ENCODE assay signal across 1 cellular context in the genomic region with DNA sequence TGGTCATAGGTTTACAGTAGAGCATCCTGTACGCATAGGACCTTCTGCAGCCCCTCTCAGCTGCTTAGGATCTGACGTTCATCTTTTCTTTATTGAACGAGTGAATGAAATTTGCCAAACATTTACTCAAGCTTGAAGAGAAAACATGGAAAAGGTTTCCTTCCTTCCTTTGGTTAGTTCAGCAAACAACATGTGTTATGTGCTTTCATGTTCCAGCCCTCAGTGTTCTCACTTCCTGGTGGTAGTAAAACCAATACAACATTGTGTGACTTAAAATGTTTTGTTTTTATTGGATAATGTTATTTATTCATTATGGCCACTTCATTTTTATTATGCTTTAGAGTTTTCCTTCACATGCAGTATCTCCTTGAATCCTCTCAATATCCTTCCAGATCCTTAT.
TF ChIP-seq lines count a peak whose summit lies in the region.

No MANE protein-coding gene starts in this region.

TF ChIP-seq in HEK293, 187 proteins besides CTCF, POLR2A, EP300 and RAD21 (continued from another document):
- TF ChIP-seq, protein P1, sequence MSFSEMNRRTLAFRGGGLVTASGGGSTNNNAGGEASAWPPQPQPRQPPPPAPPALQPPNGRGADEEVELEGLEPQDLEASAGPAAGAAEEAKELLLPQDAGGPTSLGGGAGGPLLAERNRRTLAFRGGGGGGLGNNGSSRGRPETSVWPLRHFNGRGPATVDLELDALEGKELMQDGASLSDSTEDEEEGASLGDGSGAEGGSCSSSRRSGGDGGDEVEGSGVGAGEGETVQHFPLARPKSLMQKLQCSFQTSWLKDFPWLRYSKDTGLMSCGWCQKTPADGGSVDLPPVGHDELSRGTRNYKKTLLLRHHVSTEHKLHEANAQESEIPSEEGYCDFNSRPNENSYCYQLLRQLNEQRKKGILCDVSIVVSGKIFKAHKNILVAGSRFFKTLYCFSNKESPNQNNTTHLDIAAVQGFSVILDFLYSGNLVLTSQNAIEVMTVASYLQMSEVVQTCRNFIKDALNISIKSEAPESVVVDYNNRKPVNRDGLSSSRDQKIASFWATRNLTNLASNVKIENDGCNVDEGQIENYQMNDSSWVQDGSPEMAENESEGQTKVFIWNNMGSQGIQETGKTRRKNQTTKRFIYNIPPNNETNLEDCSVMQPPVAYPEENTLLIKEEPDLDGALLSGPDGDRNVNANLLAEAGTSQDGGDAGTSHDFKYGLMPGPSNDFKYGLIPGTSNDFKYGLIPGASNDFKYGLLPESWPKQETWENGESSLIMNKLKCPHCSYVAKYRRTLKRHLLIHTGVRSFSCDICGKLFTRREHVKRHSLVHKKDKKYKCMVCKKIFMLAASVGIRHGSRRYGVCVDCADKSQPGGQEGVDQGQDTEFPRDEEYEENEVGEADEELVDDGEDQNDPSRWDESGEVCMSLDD (tag by site-specific recombination; IDR thresholded peaks at IDR 0.05), result no peak
- TF ChIP-seq, protein P2, sequence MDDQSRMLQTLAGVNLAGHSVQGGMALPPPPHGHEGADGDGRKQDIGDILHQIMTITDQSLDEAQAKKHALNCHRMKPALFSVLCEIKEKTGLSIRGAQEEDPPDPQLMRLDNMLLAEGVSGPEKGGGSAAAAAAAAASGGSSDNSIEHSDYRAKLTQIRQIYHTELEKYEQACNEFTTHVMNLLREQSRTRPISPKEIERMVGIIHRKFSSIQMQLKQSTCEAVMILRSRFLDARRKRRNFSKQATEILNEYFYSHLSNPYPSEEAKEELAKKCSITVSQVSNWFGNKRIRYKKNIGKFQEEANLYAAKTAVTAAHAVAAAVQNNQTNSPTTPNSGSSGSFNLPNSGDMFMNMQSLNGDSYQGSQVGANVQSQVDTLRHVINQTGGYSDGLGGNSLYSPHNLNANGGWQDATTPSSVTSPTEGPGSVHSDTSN (CRISPR knock-in tag; IDR thresholded peaks at IDR 0.05), result no peak
- TF ChIP-seq ZNF544 (tag by site-specific recombination; IDR thresholded peaks at IDR 0.05), result no peak
- TF ChIP-seq, protein P3, sequence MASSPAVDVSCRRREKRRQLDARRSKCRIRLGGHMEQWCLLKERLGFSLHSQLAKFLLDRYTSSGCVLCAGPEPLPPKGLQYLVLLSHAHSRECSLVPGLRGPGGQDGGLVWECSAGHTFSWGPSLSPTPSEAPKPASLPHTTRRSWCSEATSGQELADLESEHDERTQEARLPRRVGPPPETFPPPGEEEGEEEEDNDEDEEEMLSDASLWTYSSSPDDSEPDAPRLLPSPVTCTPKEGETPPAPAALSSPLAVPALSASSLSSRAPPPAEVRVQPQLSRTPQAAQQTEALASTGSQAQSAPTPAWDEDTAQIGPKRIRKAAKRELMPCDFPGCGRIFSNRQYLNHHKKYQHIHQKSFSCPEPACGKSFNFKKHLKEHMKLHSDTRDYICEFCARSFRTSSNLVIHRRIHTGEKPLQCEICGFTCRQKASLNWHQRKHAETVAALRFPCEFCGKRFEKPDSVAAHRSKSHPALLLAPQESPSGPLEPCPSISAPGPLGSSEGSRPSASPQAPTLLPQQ (tag by site-specific recombination; IDR thresholded peaks at IDR 0.05), result no peak
- no peak for TF ChIP-seq ZNF664 (tag by site-specific recombination; IDR thresholded peaks at IDR 0.05)
TF ChIP-seq in HEK293: peak in this region for 0.
